ENCODE assay signal across 19 cellular contexts in genomic region chr17:21044971-21045370, GRCh38. TPM values are rescaled to one million over a fixed set of nuclear protein-coding genes. Genes with fewer than 3 reads are reported as not detected.
DNase-seq lines count a peak whose midpoint lies in the region; ATAC-seq and TF ChIP-seq lines count a peak whose summit lies in the region.
"Had no signal": no experiment of that assay in that cellular context is flagged by ENCODE, and none has a peak within 500 bp of the region (broad histone marks: within the 10 kb centered on the region; RNA-seq: fewer than 3 reads in every experiment).

No MANE protein-coding gene starts in this region.

- no peaks in the 10 kb centered on the region for H3K9me3 Mint-ChIP-seq in chondrocyte (ENCODE audit: low read depth)
- H3K9me3 Mint-ChIP-seq in stimulated activated effector memory CD8-positive, alpha-beta T cell treated with anti-CD3 and anti-CD28 coated beads, Interleukin-12 subunit alpha, Interleukin-12 subunit beta, amount 100 ng/mL, for 72 hours = no peaks in the 10 kb centered on the region
- H3K9me3 Mint-ChIP-seq: activated CD4-positive, alpha-beta memory T cell treated with anti-CD3 and anti-CD28 coated beads for 36 hours had no signal

- H2AK5ac ChIP-seq in neuronal stem cell (ENCODE audit: low read depth, low read length) = no peak overlapping the region

- no peaks in the 10 kb centered on the region for H3K27me3 Mint-ChIP-seq in chondrocyte (ENCODE audit: low read depth)
- H3K27me3 Mint-ChIP-seq: activated CD4-positive, alpha-beta memory T cell treated with anti-CD3 and anti-CD28 coated beads for 36 hours had no signal

- no peak overlapping the region for H3K14ac ChIP-seq in neuronal stem cell (ENCODE audit: low read length)

- H3K27ac Mint-ChIP-seq in chondrocyte (ENCODE audit: unreplicated experiment) = peak overlapping the region; percentile 88
- H3K27ac Mint-ChIP-seq in stimulated activated effector memory CD8-positive, alpha-beta T cell treated with anti-CD3 and anti-CD28 coated beads, Interleukin-12 subunit alpha, Interleukin-12 subunit beta, amount 100 ng/mL, for 72 hours = peak overlapping the region; percentile 94

- WGBS in neuronal stem cell (ENCODE audit: extremely low coverage in 2 of 2, insufficient read length in 2 of 2, insufficient replicate concordance in 1 of 2), 2 donors = no CpG with 5 or more reads among the region's 10 CpGs

- no peak overlapping the region for H3K4me2 ChIP-seq in SU-DHL-6 (ENCODE audit: low read depth, low read length, poor library complexity, severe bottlenecking)
- no peak overlapping the region for H3K4me2 ChIP-seq in neuronal stem cell (ENCODE audit: insufficient read depth, low read length, poor library complexity, severe bottlenecking)

- H3K4me1 ChIP-seq in cardiac muscle cell (ENCODE audit: low read depth) = peaks cover 14% of the 10 kb centered on the region
- H3K4me1 ChIP-seq in neuronal stem cell (ENCODE audit: control insufficient read depth in 2 of 2, insufficient read depth in 1 of 2, low read depth in 1 of 2, low read length in 2 of 2) = peaks cover 4 to 6% of the 10 kb centered on the region in 2 donors
- H3K4me1 ChIP-seq: breast epithelium had no signal

- H3K36me3 Mint-ChIP-seq in chondrocyte (ENCODE audit: low read depth) = no peaks in the 10 kb centered on the region
- peaks cover 21% of the 10 kb centered on the region for H3K36me3 Mint-ChIP-seq in stimulated activated effector memory CD8-positive, alpha-beta T cell treated with anti-CD3 and anti-CD28 coated beads, Interleukin-12 subunit alpha, Interleukin-12 subunit beta, amount 100 ng/mL, for 72 hours

- H3K18ac ChIP-seq in neuronal stem cell (ENCODE audit: low read length) = no peak overlapping the region

- peaks cover 30% of the 10 kb centered on the region for H3K4me1 Mint-ChIP-seq in chondrocyte (ENCODE audit: low read depth)
- peaks cover 11% of the 10 kb centered on the region for H3K4me1 Mint-ChIP-seq in stimulated activated effector memory CD8-positive, alpha-beta T cell treated with anti-CD3 and anti-CD28 coated beads, Interleukin-12 subunit alpha, Interleukin-12 subunit beta, amount 100 ng/mL, for 72 hours

- no peak overlapping the region for H2BK12ac ChIP-seq in neuronal stem cell (ENCODE audit: low read length)

- H3K23ac ChIP-seq in neuronal stem cell (ENCODE audit: low read depth, low read length, poor library complexity) = no peak overlapping the region

- intact Hi-C loops in cardiac septum (cut with DNase I) = loop anchor here (5.0 kb wide), 3 partner anchors 48 to 167 kb away; partner anchors contain the start of gene TMEM11

- H3K36me3 ChIP-seq in cardiac muscle cell = no peaks in the 10 kb centered on the region
- H3K36me3 ChIP-seq in SU-DHL-6 (ENCODE audit: low read length) = 0 out of 2 replicates have a peak, but pooled peaks cover 3% of the 10 kb centered on the region
- H3K36me3 ChIP-seq in neuronal stem cell (replicated peaks in 1 of 2; ENCODE audit: control insufficient read depth in 2 of 2, insufficient read depth in 2 of 2, low read length in 2 of 2) = peaks cover 0 to 5% of the 10 kb centered on the region in 2 donors
- H3K36me3 ChIP-seq: breast epithelium, Peyer's patch, thoracic aorta had no signal

- no peak overlapping the region for H2BK5ac ChIP-seq in neuronal stem cell (ENCODE audit: low read length)

- H3K79me2 ChIP-seq in SU-DHL-6 (ENCODE audit: insufficient read depth, low read length) = peaks cover 27% of the 10 kb centered on the region

- H3K4me3 Mint-ChIP-seq in chondrocyte (ENCODE audit: unreplicated experiment) = no peak overlapping the region
- peak overlapping the region; percentile 94 for H3K4me3 Mint-ChIP-seq in stimulated activated effector memory CD8-positive, alpha-beta T cell treated with anti-CD3 and anti-CD28 coated beads, Interleukin-12 subunit alpha, Interleukin-12 subunit beta, amount 100 ng/mL, for 72 hours

- H3K4ac ChIP-seq in neuronal stem cell (ENCODE audit: low read length) = no peak overlapping the region

- H3K27ac ChIP-seq in cardiac muscle cell (peak overlapping the region; percentile 93), SU-DHL-6 (ENCODE audit: low read depth, low read length) (peak overlapping the region; percentile 96; the same call in 1 of the 2 replicates), neuronal stem cell (replicated peaks; ENCODE audit: low read length) (no peak overlapping the region)
- H3K27ac ChIP-seq: foreskin keratinocyte had no signal

- no peak overlapping the region for H2BK120ac ChIP-seq in neuronal stem cell (ENCODE audit: low read depth, low read length)

- peaks cover 2% of the 10 kb centered on the region for H3K79me1 ChIP-seq in neuronal stem cell (ENCODE audit: low read depth, low read length)

- H3K9me2 ChIP-seq in SU-DHL-6 (replicated peaks; ENCODE audit: insufficient read depth, low read length) = no peaks in the 10 kb centered on the region

- TF ChIP-seq CTCF in cardiac muscle cell (IDR thresholded peaks at IDR 0.05; ENCODE audit: low read depth, low read length) (no peak), SU-DHL-6 (IDR thresholded peaks at IDR 0.05; ENCODE audit: insufficient read depth, low read length, poor library complexity, severe bottlenecking) (no peak), chondrocyte (IDR thresholded peaks at IDR 0.05) (no peak)

- H3K27me3 ChIP-seq in cardiac muscle cell = no peaks in the 10 kb centered on the region
- no peaks in the 10 kb centered on the region for H3K27me3 ChIP-seq in SU-DHL-6 (ENCODE audit: low read length)
- no peaks in the 10 kb centered on the region for H3K27me3 ChIP-seq in neuronal stem cell (ENCODE audit: control insufficient read depth in 3 of 3, insufficient read depth in 3 of 3, low read depth in 1 of 3, low read length in 3 of 3)
- H3K27me3 ChIP-seq: breast epithelium, foreskin keratinocyte, Peyer's patch had no signal

- H3K4me3 ChIP-seq in cardiac muscle cell (no peak overlapping the region), SU-DHL-6 (ENCODE audit: insufficient read depth, low read length, poor library complexity, severe bottlenecking) (no peak overlapping the region), neuronal stem cell (ENCODE audit: low read length in 2 of 2) (no peak overlapping the region)
- H3K4me3 ChIP-seq: breast epithelium, Peyer's patch, psoas muscle, thoracic aorta had no signal

- H3K9me3 ChIP-seq in cardiac muscle cell (ENCODE audit: low read depth) = no peaks in the 10 kb centered on the region
- H3K9me3 ChIP-seq in SU-DHL-6 (ENCODE audit: insufficient read depth, low read length) = no peaks in the 10 kb centered on the region
- H3K9me3 ChIP-seq in neuronal stem cell (replicated peaks in 1 of 2; ENCODE audit: control insufficient read depth in 2 of 2, insufficient read depth in 1 of 2, low read depth in 1 of 2, low read length in 2 of 2) = no peaks in the 10 kb centered on the region
- H3K9me3 ChIP-seq: breast epithelium, Peyer's patch, psoas muscle, thoracic aorta had no signal

- H2BK15ac ChIP-seq in neuronal stem cell (ENCODE audit: low read length) = no peak overlapping the region

- H2AFZ ChIP-seq in SU-DHL-6 (ENCODE audit: low read depth, low read length, severe bottlenecking) = peak overlapping the region; percentile 86
- H2AFZ ChIP-seq in neuronal stem cell (ENCODE audit: low read length) = no peak overlapping the region

- no peak overlapping the region for H4K91ac ChIP-seq in neuronal stem cell (ENCODE audit: low read depth, low read length, poor library complexity)

- no peak overlapping the region for H4K8ac ChIP-seq in neuronal stem cell (ENCODE audit: low read depth, low read length)

- no peak for DNase-seq in cardiac muscle cell (ENCODE audit: low read depth in 1 of 2, low spot score in 1 of 2)
- no peak for DNase-seq in cardiac septum (ENCODE audit: low spot score)
- DNase-seq in chondrocyte (ENCODE audit: low spot score) = no peak
- no peak for DNase-seq in stimulated activated effector memory CD8-positive, alpha-beta T cell treated with anti-CD3 and anti-CD28 coated beads, Interleukin-12 subunit alpha, Interleukin-12 subunit beta, amount 100 ng/mL, for 72 hours (ENCODE audit: low spot score in 2 of 2)
- no peak for DNase-seq in NCI-H2081 (lab: John Stamatoyannopoulos, UW)
- no peak for DNase-seq in neuronal stem cell (ENCODE audit: low spot score)
- DNase-seq: activated CD4-positive, alpha-beta memory T cell treated with anti-CD3 and anti-CD28 coated beads for 36 hours; activated T-cell treated with anti-CD3 and anti-CD28 coated beads, Interleukin-2, amount 50 U/mL, for 48 hours; dermis blood vessel endothelial cell; EL; foreskin keratinocyte; NCI-H1694; NCI-H226; psoas muscle had no signal

- peaks cover 11% of the 10 kb centered on the region for H4K20me1 ChIP-seq in SU-DHL-6 (ENCODE audit: low read depth, low read length)

- H3K9ac ChIP-seq in SU-DHL-6 (ENCODE audit: low read length) (0 out of 2 replicates have a peak overlapping the region, but pooled peaks have one; percentile 72), neuronal stem cell (ENCODE audit: low read depth, low read length, poor library complexity) (no peak overlapping the region)

- peaks cover 30% of the 10 kb centered on the region for H3F3A ChIP-seq in SU-DHL-6 (ENCODE audit: insufficient read depth)

- no peak for ATAC-seq in stimulated activated effector memory CD8-positive, alpha-beta T cell treated with anti-CD3 and anti-CD28 coated beads, Interleukin-12 subunit alpha, Interleukin-12 subunit beta, amount 100 ng/mL, for 72 hours
- ATAC-seq in HG03571 (IDR thresholded peaks at IDR 0.05; ENCODE audit: unreplicated experiment) = no peak
- ATAC-seq: foreskin keratinocyte, psoas muscle had no signal

RNA-seq across cellular contexts. Expression of gene USP22, which starts 2.2 kb away (rescaled TPM):
- total RNA-seq in cardiac muscle cell (256 and 280 TPM in 2 replicates), cardiac septum (200 TPM), chondrocyte (228 to 248 TPM (median 239 TPM) in 3 replicates)
- 153 and 182 TPM in 2 replicates for polyA plus RNA-seq in cardiac muscle cell
- 144 TPM for polyA plus RNA-seq in neuronal stem cell (2013, experiment 1 of 2)
- 140 TPM for polyA plus RNA-seq in neuronal stem cell (2013, experiment 2 of 2)
